8 cellular contexts compared by ENCODE assay signal in genomic region chr3:136862611-136862951, GRCh38.
A peak's percentile ranks its signal among the peaks of the same experiment; 100 is the strongest.
DNase-seq lines count a peak whose midpoint lies in the region; ATAC-seq and TF ChIP-seq lines count a peak whose summit lies in the region.

No MANE protein-coding gene starts in this region.

- peak overlapping the region; percentile 88 for H3K27ac ChIP-seq in duodenal mucosa (ENCODE audit: low read depth, low read length)

- no peak for TF ChIP-seq CTCF in WI38 (IDR thresholded peaks at IDR 0.05; ENCODE audit: low read depth, low read length)

- H3K9ac ChIP-seq in duodenal mucosa (ENCODE audit: low read depth in 1 of 2, low read length in 2 of 2) = peak overlapping the region; percentile 84 to 92

- DNase-seq in NCI-H82 (lab: John Stamatoyannopoulos, UW) (peak; percentile 69), NCI-H82 treated with DMSO at 0.1 percent for 48 hours (lab: John Stamatoyannopoulos, UW; ENCODE audit: unreplicated experiment) (no peak), NCI-H128 (lab: John Stamatoyannopoulos, UW; ENCODE audit: unreplicated experiment) (peak; percentile 45), medulla oblongata (ENCODE audit: extremely low spot score) (peak; percentile 45)
- DNase-seq in stimulated activated CD8-positive, alpha-beta memory T cell treated with anti-CD3 and anti-CD28 coated beads, Interleukin-4, amount 100 ng/mL, for 48 hours = peak; percentile 67

- H3K9me3 ChIP-seq in duodenal mucosa (ENCODE audit: control insufficient read depth in 1 of 2, low read length in 2 of 2) = no peaks in the 10 kb centered on the region

- ATAC-seq in HG02798 (IDR thresholded peaks at IDR 0.05; ENCODE audit: poor library complexity, unreplicated experiment) = peak; percentile 11

- no peaks in the 10 kb centered on the region for H3K27me3 ChIP-seq in duodenal mucosa (ENCODE audit: control insufficient read depth in 1 of 2, insufficient read depth in 2 of 2, low read length in 2 of 2)

- peak overlapping the region; percentile 88 for H3K4me3 ChIP-seq in WI38 (ENCODE audit: low read depth, low read length)
- peak overlapping the region; percentile 82 to 94 for H3K4me3 ChIP-seq in duodenal mucosa (ENCODE audit: low read depth in 1 of 2, low read length in 2 of 2)

- H3K4me1 ChIP-seq in duodenal mucosa (ENCODE audit: control insufficient read depth in 1 of 2, insufficient read depth in 2 of 2, low read length in 2 of 2) = peaks cover 8 to 13% of the 10 kb centered on the region in 2 donors

- H3K36me3 ChIP-seq in duodenal mucosa (ENCODE audit: control insufficient read depth in 1 of 2, insufficient read depth in 2 of 2, low read length in 2 of 2) = no peaks in the 10 kb centered on the region
